18 cellular contexts compared by ENCODE assay signal in genomic region chr4:69039071-69039470, GRCh38. TPM values are rescaled to one million over a fixed set of nuclear protein-coding genes. Genes with fewer than 3 reads are reported as not detected.
DNase-seq lines count a peak whose midpoint lies in the region; ATAC-seq, FAIRE-seq and TF ChIP-seq lines count a peak whose summit lies in the region.
"Had no signal": no experiment of that assay in that cellular context is flagged by ENCODE, and none has a peak within 500 bp of the region (broad histone marks: within the 10 kb centered on the region; RNA-seq: fewer than 3 reads in every experiment).

No MANE protein-coding gene starts in this region.

- DNase-seq in Calu3, result no peak
- no peak for DNase-seq in HFFc6
- DNase-seq in astrocyte (ENCODE audit: low read depth), result peak; percentile 26
- peak; percentile 90 for DNase-seq in fibroblast of the aortic adventitia (ENCODE audit: low read depth)
- no peak for DNase-seq in frontal cortex (ENCODE audit: low spot score in 2 of 2)
- DNase-seq in stimulated activated naive CD8-positive, alpha-beta T cell treated with anti-CD3 and anti-CD28 coated beads, Interleukin-15, amount 100 ng/mL, for 72 hours, result no peak
- no peak for DNase-seq in NK-92 treated with Interleukin-12 subunit alpha and Interleukin-12 subunit beta, amount 100 ng/mL, for 24 hours (lab: John Stamatoyannopoulos, UW)
- DNase-seq: BE2C, DMS79 treated with DMSO at 0.1 percent for 48 hours, NCI-H1092 treated with DMSO at 0.1 percent for 48 hours, NCI-H146, NCI-H2029, NCI-H526, Right ventricle myocardium superior had no signal

- BruUV-seq in Calu3 (replicated peaks; lab: Mats Ljungman, UMichigan), result TSS peak; percentile 97

- H3K27me3 ChIP-seq in astrocyte (ENCODE audit: insufficient read depth, low read length), result no peaks in the 10 kb centered on the region
- H3K27me3 ChIP-seq: BE2C had no signal

- no peaks in the 10 kb centered on the region for H3K36me3 ChIP-seq in astrocyte (ENCODE audit: insufficient read depth, low read length)
- H3K36me3 ChIP-seq: BE2C had no signal

- H3K9me3 ChIP-seq in astrocyte (ENCODE audit: insufficient read depth, low read depth, low read length), result no peaks in the 10 kb centered on the region
- H3K9me3 ChIP-seq: BE2C had no signal

- no peaks in the 10 kb centered on the region for H3K27me3 Mint-ChIP-seq in Calu3 (ENCODE audit: unreplicated experiment)
- no peaks in the 10 kb centered on the region for H3K27me3 Mint-ChIP-seq in HFFc6 (ENCODE audit: insufficient read depth)
- no peaks in the 10 kb centered on the region for H3K27me3 Mint-ChIP-seq in astrocyte (ENCODE audit: low read depth, unreplicated experiment)
- no peaks in the 10 kb centered on the region for H3K27me3 Mint-ChIP-seq in stimulated activated naive CD8-positive, alpha-beta T cell treated with anti-CD3 and anti-CD28 coated beads, Interleukin-15, amount 100 ng/mL, for 72 hours

- no peak overlapping the region for H3K9ac ChIP-seq in astrocyte (ENCODE audit: low read length)
- H3K9ac ChIP-seq: KMS-11 had no signal

- intact Hi-C loops in Calu3 (cut with micrococcal nuclease; ENCODE audit: unreplicated experiment), result loop anchor here (5.0 kb wide), 2 partner anchors 132 to 382 kb away; no protein-coding TSS in a partner anchor

- peak overlapping the region; percentile 98 for H3K27ac Mint-ChIP-seq in Calu3 (ENCODE audit: unreplicated experiment)
- peak overlapping the region; percentile 66 for H3K27ac Mint-ChIP-seq in HFFc6
- no peak overlapping the region for H3K27ac Mint-ChIP-seq in astrocyte (ENCODE audit: unreplicated experiment)
- H3K27ac Mint-ChIP-seq in stimulated activated naive CD8-positive, alpha-beta T cell treated with anti-CD3 and anti-CD28 coated beads, Interleukin-15, amount 100 ng/mL, for 72 hours, result no peak overlapping the region

- H3K36me3 Mint-ChIP-seq in Calu3 (ENCODE audit: insufficient read depth, unreplicated experiment) (peaks cover 25% of the 10 kb centered on the region), HFFc6 (ENCODE audit: low read depth) (peaks cover 6% of the 10 kb centered on the region; the same call in 1 of the 2 replicates), astrocyte (ENCODE audit: low read depth, unreplicated experiment) (peaks cover 4% of the 10 kb centered on the region)

- FAIRE-seq in astrocyte (lab: Jason Lieb, UNC), result no peak
- no peak for FAIRE-seq in frontal cortex (lab: Jason Lieb, UNC)
- FAIRE-seq: GM12891 had no signal

- ATAC-seq in stimulated activated naive CD8-positive, alpha-beta T cell treated with anti-CD3 and anti-CD28 coated beads, Interleukin-15, amount 100 ng/mL, for 72 hours, result no peak
- ATAC-seq in HG03432 (IDR thresholded peaks at IDR 0.05; ENCODE audit: unreplicated experiment), result no peak

- no peak overlapping the region for H3K27ac ChIP-seq in astrocyte (ENCODE audit: low read depth, low read length)
- H3K27ac ChIP-seq: KMS-11 had no signal

- no peak overlapping the region for H3K4me2 ChIP-seq in astrocyte (ENCODE audit: low read length)
- H3K4me2 ChIP-seq: KMS-11 had no signal

- no peak for TF ChIP-seq CTCF in Calu3 (IDR thresholded peaks at IDR 0.05; ENCODE audit: unreplicated experiment)
- no peak for TF ChIP-seq CTCF in HFFc6 (IDR thresholded peaks at IDR 0.05)
- TF ChIP-seq CTCF in astrocyte (IDR thresholded peaks at IDR 0.05; ENCODE audit: insufficient read depth, low read depth, low read length), result no peak
- TF ChIP-seq CTCF in fibroblast of the aortic adventitia (IDR thresholded peaks at IDR 0.05; ENCODE audit: insufficient read depth, low read length), result no peak

- H3K4me1 ChIP-seq in astrocyte (ENCODE audit: insufficient read depth, low read length), result no peaks in the 10 kb centered on the region
- H3K4me1 ChIP-seq: BE2C had no signal

- H3K4me1 Mint-ChIP-seq in Calu3 (ENCODE audit: low read depth, unreplicated experiment) (peaks cover 44% of the 10 kb centered on the region), HFFc6 (ENCODE audit: low read depth) (peaks cover 10% of the 10 kb centered on the region), astrocyte (ENCODE audit: low read depth, unreplicated experiment) (no peaks in the 10 kb centered on the region)
- no peaks in the 10 kb centered on the region for H3K4me1 Mint-ChIP-seq in stimulated activated naive CD8-positive, alpha-beta T cell treated with anti-CD3 and anti-CD28 coated beads, Interleukin-15, amount 100 ng/mL, for 72 hours

- H3K4me3 ChIP-seq in astrocyte (ENCODE audit: insufficient read depth, low read depth, low read length) (no peak overlapping the region), fibroblast of the aortic adventitia (ENCODE audit: low read depth, low read length) (no peak overlapping the region)

- CTCF ChIA-PET in Calu3 (lab: Charles Lee), result interaction anchor here (0.7 kb wide), 1 partner anchor 285 kb away, joined by 5 read pairs; no protein-coding TSS in a partner anchor

- no peaks in the 10 kb centered on the region for H4K20me1 ChIP-seq in astrocyte (ENCODE audit: insufficient read depth, low read length)

- H3K9me3 Mint-ChIP-seq in Calu3 (ENCODE audit: low read depth, unreplicated experiment) (no peaks in the 10 kb centered on the region), HFFc6 (peaks cover 20% of the 10 kb centered on the region), astrocyte (ENCODE audit: unreplicated experiment) (peaks cover 1% of the 10 kb centered on the region)
- H3K9me3 Mint-ChIP-seq in stimulated activated naive CD8-positive, alpha-beta T cell treated with anti-CD3 and anti-CD28 coated beads, Interleukin-15, amount 100 ng/mL, for 72 hours, result peaks cover 6 to 26% of the 10 kb centered on the region in 2 donors

- no peaks in the 10 kb centered on the region for H3K79me2 ChIP-seq in astrocyte (ENCODE audit: insufficient read depth, low read length)

- no peak overlapping the region for H2AFZ ChIP-seq in astrocyte (ENCODE audit: low read depth, low read length)

- peak overlapping the region; percentile 35 for H3K4me3 Mint-ChIP-seq in Calu3 (ENCODE audit: low read depth, unreplicated experiment)
- peak overlapping the region; percentile 52 for H3K4me3 Mint-ChIP-seq in HFFc6
- H3K4me3 Mint-ChIP-seq in astrocyte (ENCODE audit: unreplicated experiment), result no peak overlapping the region
- no peak overlapping the region for H3K4me3 Mint-ChIP-seq in stimulated activated naive CD8-positive, alpha-beta T cell treated with anti-CD3 and anti-CD28 coated beads, Interleukin-15, amount 100 ng/mL, for 72 hours

RNA-seq across cellular contexts. Expression of gene UGT2B7, which starts 57.2 kb away (rescaled TPM):
- 16.6 and 25.5 TPM in 2 replicates for total RNA-seq in Calu3 (2022)
- under 1 TPM in 3 of 6 experiments, not detected in 3; 0.14 to 0.24 (median 0.20) TPM for total RNA-seq in HFFc6 (2021; fragmentation: NEBNext Ultra II Directional; extraction: Animal tissue kit (Norgen Biotek cat#: 25700))
- 0.25 and 0.55 TPM in 2 replicates for total RNA-seq in astrocyte
- total RNA-seq in fibroblast of the aortic adventitia (ENCODE audit: low replicate concordance), result not detected in 2 replicates
- total RNA-seq in frontal cortex, result not detected
- total RNA-seq: H1, Right ventricle myocardium superior had no signal

Comparison
In these comparisons a context has a peak if more than half of its experiments do, and no peak if none do; other contexts are left out.
1. DNase-seq: peak in astrocyte (single experiment) and fibroblast of the aortic adventitia (single experiment); none in Calu3 (single experiment), HFFc6 (single experiment), frontal cortex (0 of 2), stimulated activated naive CD8-positive, alpha-beta T cell treated with anti-CD3 and anti-CD28 coated beads, Interleukin-15, amount 100 ng/mL, for 72 hours (0 of 2) and NK-92 treated with Interleukin-12 subunit alpha and Interleukin-12 subunit beta, amount 100 ng/mL, for 24 hours (single experiment).
2. H3K27ac Mint-ChIP-seq: peak in Calu3 (single experiment) and HFFc6 (single experiment); none in astrocyte (single experiment) and stimulated activated naive CD8-positive, alpha-beta T cell treated with anti-CD3 and anti-CD28 coated beads, Interleukin-15, amount 100 ng/mL, for 72 hours (0 of 2).
3. H3K4me3 Mint-ChIP-seq: peak in Calu3 (single experiment) and HFFc6 (single experiment); none in astrocyte (single experiment) and stimulated activated naive CD8-positive, alpha-beta T cell treated with anti-CD3 and anti-CD28 coated beads, Interleukin-15, amount 100 ng/mL, for 72 hours (0 of 2).
4. RNA of gene UGT2B7, which starts 57.2 kb away (total RNA-seq): 16.6 to 25.5 TPM in Calu3; 0.25 to 0.55 TPM in astrocyte, 0.14 to 0.24 TPM in HFFc6, not detected in fibroblast of the aortic adventitia and not detected in frontal cortex (single experiment); every median in the first group is over 10 times any median in the second.